8 cellular contexts compared by ENCODE assay signal in genomic region chr19:5031231-5032100, GRCh38.
DNase-seq lines count a peak whose midpoint lies in the region; ATAC-seq and TF ChIP-seq lines count a peak whose summit lies in the region.

No MANE protein-coding gene starts in this region.

- H3K79me2 ChIP-seq in fibroblast of lung (ENCODE audit: control insufficient read depth, insufficient read depth, low read length): peaks cover 26% of the 10 kb centered on the region

- H3K36me3 Mint-ChIP-seq in nephron progenitor cell (ENCODE audit: low read depth): peaks cover 29% of the 10 kb centered on the region

- no peak overlapping the region for H3K9ac ChIP-seq in fibroblast of lung (ENCODE audit: insufficient read depth, low read length)

- H2AFZ ChIP-seq in fibroblast of lung (ENCODE audit: low read length): no peak overlapping the region

- no peak overlapping the region for H3K4me2 ChIP-seq in fibroblast of lung (ENCODE audit: extremely low read depth, insufficient read depth, low read length)

- H3K4me3 Mint-ChIP-seq in nephron progenitor cell: no peak overlapping the region

- TF ChIP-seq POLR2A in Peyer's patch (IDR thresholded peaks at IDR 0.05): no peak

- H3K36me3 ChIP-seq in Peyer's patch (peaks cover 0 to 31% (median 0%) of the 10 kb centered on the region in 3 donors), fibroblast of lung (ENCODE audit: control insufficient read depth, insufficient read depth, low read length) (peaks cover 4% of the 10 kb centered on the region)

- no peaks in the 10 kb centered on the region for H3K9me3 ChIP-seq in Peyer's patch
- H3K9me3 ChIP-seq in fibroblast of lung (ENCODE audit: control insufficient read depth, insufficient read depth, low read depth, low read length): no peaks in the 10 kb centered on the region

- H4K20me1 ChIP-seq in fibroblast of lung (ENCODE audit: control insufficient read depth, extremely low read depth, insufficient read depth, low read length): no peaks in the 10 kb centered on the region

- H3K4me1 ChIP-seq in Peyer's patch (peaks cover 0 to 14% (median 2%) of the 10 kb centered on the region in 4 donors), fibroblast of lung (ENCODE audit: control insufficient read depth, extremely low read depth, insufficient read depth, low read length) (peaks cover 4% of the 10 kb centered on the region)

- DNase-seq in GM12865 (ENCODE audit: low read depth) (peak; percentile 81), HUDEP-2 (lab: John Stamatoyannopoulos, UW; ENCODE audit: unreplicated experiment in 76 of 76) (peak in 69 of 76 experiments; percentile 15 to 93 (median 71)), Peyer's patch (peak; percentile 78 to 92 (median 88)), fibroblast of lung (ENCODE audit: low read depth in 2 of 2) (peak; percentile 56 to 67), nephron progenitor cell (peak; percentile 95)
- DNase-seq in activated T-cell treated with anti-CD3 and anti-CD28 coated beads, Interleukin-2, amount 50 U/mL, for 48 hours: peak; percentile 92 to 93
- peak; percentile 49 to 83 (median 72) for DNase-seq in stimulated activated naive CD4-positive, alpha-beta T cell (lab: John Stamatoyannopoulos, UW)

- H3K27ac Mint-ChIP-seq in nephron progenitor cell: peak overlapping the region; percentile 77

- H3K27ac ChIP-seq in Peyer's patch (peak overlapping the region in 1 of 4 donors; percentile 19), fibroblast of lung (ENCODE audit: insufficient read depth, low read length) (no peak overlapping the region)

- H3K4me3 ChIP-seq in GM12865 (ENCODE audit: low read depth, low read length) (no peak overlapping the region), Peyer's patch (no peak overlapping the region), fibroblast of lung (replicated peaks in 1 of 4; ENCODE audit: control extremely low read depth in 1 of 4, insufficient read depth in 1 of 4, low read depth in 3 of 4, low read length in 4 of 4) (no peak overlapping the region)

- peaks cover 23% of the 10 kb centered on the region for H3K4me1 Mint-ChIP-seq in nephron progenitor cell

- no peaks in the 10 kb centered on the region for H3K9me3 Mint-ChIP-seq in nephron progenitor cell

- no peaks in the 10 kb centered on the region for H3K27me3 ChIP-seq in Peyer's patch
- H3K27me3 ChIP-seq in fibroblast of lung (ENCODE audit: control insufficient read depth, insufficient read depth, low read length): no peaks in the 10 kb centered on the region

- TF ChIP-seq CTCF in GM12865 (IDR thresholded peaks at IDR 0.05; ENCODE audit: insufficient read depth, low read depth, low read length, missing control alignments) (peak; percentile 96), Peyer's patch (IDR thresholded peaks at IDR 0.05) (peak; percentile 83 to 94 (median 92)), fibroblast of lung (conservative IDR thresholded peaks at IDR 0.05 in 1 of 2, IDR thresholded peaks at IDR 0.05 in 1 of 2; ENCODE audit: low read depth in 1 of 2, low read length in 2 of 2) (peak; percentile 91 to 92), nephron progenitor cell (IDR thresholded peaks at IDR 0.05) (peak; percentile 88)

- no peaks in the 10 kb centered on the region for H3K27me3 Mint-ChIP-seq in nephron progenitor cell (ENCODE audit: low read depth, poor library complexity)

- ATAC-seq in GM21723 (IDR thresholded peaks at IDR 0.05; ENCODE audit: unreplicated experiment): no peak
